8 cellular contexts compared by ENCODE assay signal in genomic region chr9:78236511-78236950, GRCh38. TPM values are rescaled to one million over a fixed set of nuclear protein-coding genes. Genes with fewer than 3 reads are reported as not detected.
DNase-seq lines count a peak whose midpoint lies in the region; ATAC-seq lines count a peak whose summit lies in the region.

No MANE protein-coding gene starts in this region.

- H3K36me3 ChIP-seq in mucosa of rectum (ENCODE audit: control insufficient read depth in 2 of 2, insufficient read depth in 2 of 2, low read length in 2 of 2) = peaks cover 0 to 1% of the 10 kb centered on the region in 2 donors

- H3K27ac Mint-ChIP-seq in activated CD4-positive, alpha-beta T cell treated with anti-CD3 and anti-CD28 coated beads, Interleukin-2, amount 10 ng/mL, durations not matched to agents 24 days and 14 days = peak overlapping the region; percentile 80

- peak overlapping the region; percentile 77 to 79 for H3K27ac ChIP-seq in mucosa of rectum (ENCODE audit: low read depth in 2 of 2, low read length in 2 of 2)

- no peaks in the 10 kb centered on the region for H3K27me3 Mint-ChIP-seq in activated CD4-positive, alpha-beta T cell treated with anti-CD3 and anti-CD28 coated beads, Interleukin-2, amount 10 ng/mL, durations not matched to agents 24 days and 14 days

- intact Hi-C loops in activated CD4-positive, alpha-beta T cell treated with anti-CD3 and anti-CD28 coated beads, Interleukin-2, amount 10 ng/mL, durations not matched to agents 24 days and 14 days (cut with micrococcal nuclease) = loop anchor here (1.0 to 10.0 kb wide), 5 partner anchors 60 to 512 kb away; partner anchors contain the start of gene GNAQ

- H3K9ac ChIP-seq in mucosa of rectum (ENCODE audit: low read depth in 1 of 2, low read length in 2 of 2) = peak overlapping the region; percentile 67 to 86

- DNase-seq in activated CD4-positive, alpha-beta T cell treated with anti-CD3 and anti-CD28 coated beads, Interleukin-2, amount 10 ng/mL, durations not matched to agents 24 days and 14 days = no peak
- no peak for DNase-seq in activated CD4-positive, alpha-beta T cell treated with anti-CD3 and anti-CD28 coated beads, Interleukin-2, amount 50 U/mL, for 1 hour
- DNase-seq in NCI-H748 (lab: John Stamatoyannopoulos, UW; ENCODE audit: unreplicated experiment) = peak; percentile 74
- DNase-seq in dermis blood vessel endothelial cell = peak; percentile 37
- no peak for DNase-seq in AML-193 (lab: John Stamatoyannopoulos, UW)
- no peak for DNase-seq in HCEC 1CT

- no peak overlapping the region for H3K4me3 Mint-ChIP-seq in activated CD4-positive, alpha-beta T cell treated with anti-CD3 and anti-CD28 coated beads, Interleukin-2, amount 10 ng/mL, durations not matched to agents 24 days and 14 days

- H3K9me3 Mint-ChIP-seq in activated CD4-positive, alpha-beta T cell treated with anti-CD3 and anti-CD28 coated beads, Interleukin-2, amount 10 ng/mL, durations not matched to agents 24 days and 14 days = no peaks in the 10 kb centered on the region

- H3K4me1 ChIP-seq in mucosa of rectum (ENCODE audit: control insufficient read depth in 2 of 2, insufficient read depth in 2 of 2, low read length in 2 of 2) = peaks cover 0 to 4% of the 10 kb centered on the region in 2 donors

- peaks cover 28% of the 10 kb centered on the region for H3K36me3 Mint-ChIP-seq in activated CD4-positive, alpha-beta T cell treated with anti-CD3 and anti-CD28 coated beads, Interleukin-2, amount 10 ng/mL, durations not matched to agents 24 days and 14 days (ENCODE audit: low read depth)

- peak; percentile 10 for ATAC-seq in HG02763 (IDR thresholded peaks at IDR 0.05; ENCODE audit: unreplicated experiment)

- H3K4me1 Mint-ChIP-seq in activated CD4-positive, alpha-beta T cell treated with anti-CD3 and anti-CD28 coated beads, Interleukin-2, amount 10 ng/mL, durations not matched to agents 24 days and 14 days = peaks cover 27% of the 10 kb centered on the region

- peak overlapping the region; percentile 91 to 92 for H3K4me3 ChIP-seq in mucosa of rectum (ENCODE audit: low read length in 2 of 2)

- no peaks in the 10 kb centered on the region for H3K27me3 ChIP-seq in mucosa of rectum (ENCODE audit: control insufficient read depth in 2 of 2, insufficient read depth in 2 of 2, low read length in 2 of 2)

- H3K9me3 ChIP-seq in mucosa of rectum (ENCODE audit: control insufficient read depth in 2 of 2, low read length in 2 of 2) = no peaks in the 10 kb centered on the region

RNA-seq across cellular contexts. Expression of gene CEP78, which starts 0.7 kb away (rescaled TPM):
- total RNA-seq in activated CD4-positive, alpha-beta T cell treated with anti-CD3 and anti-CD28 coated beads, Interleukin-2, amount 10 ng/mL, durations not matched to agents 24 days and 14 days = 34.5 and 39.1 TPM in 2 replicates
- total RNA-seq in dermis blood vessel endothelial cell = 18.5 and 29.8 TPM in 2 replicates

Comparison
In these comparisons a context has a peak if more than half of its experiments do, and no peak if none do; other contexts are left out.
1. DNase-seq: peak in NCI-H748 (single experiment) and dermis blood vessel endothelial cell (single experiment); none in activated CD4-positive, alpha-beta T cell treated with anti-CD3 and anti-CD28 coated beads, Interleukin-2, amount 10 ng/mL, durations not matched to agents 24 days and 14 days (single experiment), activated CD4-positive, alpha-beta T cell treated with anti-CD3 and anti-CD28 coated beads, Interleukin-2, amount 50 U/mL, for 1 hour (single experiment), AML-193 (0 of 2) and HCEC 1CT (single experiment).